Comparison of ENCODE assay signal across 27 cellular contexts in genomic region chr9:112434487-112434886, GRCh38.
"Had no signal": no experiment of that assay in that cellular context is flagged by ENCODE, and none has a peak within 500 bp of the region (broad histone marks: within the 10 kb centered on the region; RNA-seq: fewer than 3 reads in every experiment).

No MANE protein-coding gene starts in this region.

- H3K36me3 ChIP-seq: brain microvascular endothelial cell had no signal

- H3K27ac ChIP-seq: brain microvascular endothelial cell, SJCRH30, SK-N-MC had no signal

- DNase-seq: activated CD4-positive, alpha-beta T cell treated with anti-CD3 and anti-CD28 coated beads, Interleukin-2, amount 10 ng/mL, durations not matched to agents 24 days and 14 days; activated CD4-positive, alpha-beta T cell treated with anti-CD3 and anti-CD28 coated beads, Interleukin-2, amount 50 U/mL, for 4 hours; activated CD8-positive, alpha-beta T cell treated with anti-CD3 and anti-CD28 coated beads for 36 hours; activated effector memory CD4-positive, alpha-beta T cell treated with anti-CD3 and anti-CD28 coated beads, Interleukin-2, amount 50 U/mL, for 16 hours; activated naive CD4-positive, alpha-beta T cell; activated naive CD4-positive, alpha-beta T cell treated with anti-CD3 and anti-CD28 coated beads, Interleukin-2, amount 50 U/mL, for 16 hours; activated naive CD8-positive, alpha-beta T cell treated with anti-CD3 and anti-CD28 coated beads for 36 hours; activated T-cell treated with anti-CD3 and anti-CD28 coated beads, Interleukin-2, amount 50 U/mL, for 1 hour; activated T-cell treated with anti-CD3 and anti-CD28 coated beads, Interleukin-2, amount 50 U/mL, for 72 hours; amniotic stem cell; aorta; brain microvascular endothelial cell; central memory CD4-positive, alpha-beta T cell; NCI-H1105; NCI-H1417 treated with DMSO at 0.1 percent for 48 hours; NCI-H1930; NCI-H2081 treated with DMSO at 0.1 percent for 48 hours; NCI-H2171 treated with DMSO at 0.1 percent for 48 hours; NCI-H2227 treated with DMSO at 0.1 percent for 48 hours; NCI-H446; NCI-H526 treated with DMSO at 0.1 percent for 48 hours; NCI-H774; SHP77; SJCRH30; T1000 had no signal

- H3K9me3 ChIP-seq: SJCRH30 had no signal

- H3K27me3 ChIP-seq: brain microvascular endothelial cell, SJCRH30 had no signal

- H3K4me3 ChIP-seq: K562, SJCRH30, SK-N-MC had no signal
